In genomic region chr11:120336641-120337132, GRCh38 we compare ENCODE assay signal across 8 cellular contexts. TPM values are rescaled to one million over a fixed set of nuclear protein-coding genes. Genes with fewer than 3 reads are reported as not detected.
A peak's percentile ranks its signal among the peaks of the same experiment; 100 is the strongest.
DNase-seq lines count a peak whose midpoint lies in the region; ATAC-seq and TF ChIP-seq lines count a peak whose summit lies in the region.

No MANE protein-coding gene starts in this region.

- DNase-seq in GM10266 (ENCODE audit: extremely low spot score) (peak; percentile 69), HAP-1 (ENCODE audit: low spot score in 2 of 2) (peak in 1 of 2 experiments; percentile 57), NCI-H345 treated with DMSO at 0.1 percent for 48 hours (lab: John Stamatoyannopoulos, UW; ENCODE audit: unreplicated experiment) (peak; percentile 30), left ventricle myocardium superior (peak; percentile 75), A172 (ENCODE audit: low spot score) (no peak), DMS153 (lab: John Stamatoyannopoulos, UW) (no peak)

- peaks cover 3% of the 10 kb centered on the region for H3K36me3 Mint-ChIP-seq in activated naive CD8-positive, alpha-beta T cell

- H3K4me3 ChIP-seq in HAP-1 = peak overlapping the region; percentile 64
- H3K4me3 ChIP-seq in rectal smooth muscle tissue (ENCODE audit: low read length) = peak overlapping the region; percentile 99

- peaks cover 30% of the 10 kb centered on the region for H3K4me1 Mint-ChIP-seq in activated naive CD8-positive, alpha-beta T cell (ENCODE audit: low read depth)

- H3K27me3 ChIP-seq in HAP-1 (ENCODE audit: low read depth) (no peaks in the 10 kb centered on the region), rectal smooth muscle tissue (ENCODE audit: control insufficient read depth, insufficient read depth, low read length) (no peaks in the 10 kb centered on the region)

- intact Hi-C loops in left ventricle myocardium superior (cut with micrococcal nuclease) = loop anchor here (5.0 kb wide), 1 partner anchor 96 kb away; no protein-coding TSS in a partner anchor

- peak; percentile 38 for ATAC-seq in left ventricle myocardium superior

- peak overlapping the region; percentile 16 for H3K27ac Mint-ChIP-seq in activated naive CD8-positive, alpha-beta T cell

- peak overlapping the region; percentile 94 for H3K27ac ChIP-seq in rectal smooth muscle tissue (ENCODE audit: low read depth, low read length)

- no peaks in the 10 kb centered on the region for H3K9me3 ChIP-seq in HAP-1

- H3K36me3 ChIP-seq in HAP-1 (replicated peaks) (peaks cover 5% of the 10 kb centered on the region; the same call in 1 of the 2 replicates), rectal smooth muscle tissue (ENCODE audit: control insufficient read depth, insufficient read depth, low read length) (no peaks in the 10 kb centered on the region)

- peak overlapping the region; percentile 92 for H3K9ac ChIP-seq in rectal smooth muscle tissue (ENCODE audit: low read length)

- H3K9me3 Mint-ChIP-seq in activated naive CD8-positive, alpha-beta T cell (ENCODE audit: low read depth) = no peaks in the 10 kb centered on the region

- peak overlapping the region; percentile 93 for H3K4me3 Mint-ChIP-seq in activated naive CD8-positive, alpha-beta T cell

- H3K4me1 ChIP-seq in HAP-1 (peaks cover 15% of the 10 kb centered on the region), rectal smooth muscle tissue (ENCODE audit: control insufficient read depth, insufficient read depth, low read length) (peaks cover 9% of the 10 kb centered on the region)

- H3K27me3 Mint-ChIP-seq in activated naive CD8-positive, alpha-beta T cell = peaks cover 45% of the 10 kb centered on the region

- in situ Hi-C loops in HAP-1 (cut with MboI; ENCODE audit: low sequenced_read_pairs) = no loop called here

- TF ChIP-seq CTCF in GM10266 (IDR thresholded peaks at IDR 0.05; ENCODE audit: control insufficient read depth, insufficient read depth, low read depth, missing control alignments) = no peak

RNA-seq across cellular contexts. Expression of gene ARHGEF12, which starts 0.5 kb away (rescaled TPM):
- total RNA-seq in left ventricle myocardium superior = 92.5 TPM
- 18.9 and 29.4 TPM in 2 replicates for total RNA-seq in A172 (2014; rRNA removed; shearing (Covaris generic))

RNA-seq across cellular contexts. Expression of gene TLCD5, which starts 11.6 kb away (rescaled TPM):
- total RNA-seq in left ventricle myocardium superior = 9.1 TPM
- 7.1 and 7.3 TPM in 2 replicates for total RNA-seq in A172 (2014; rRNA removed; shearing (Covaris generic))

Comparison
In these comparisons a context has a peak if more than half of its experiments do, and no peak if none do; other contexts are left out.
1. DNase-seq: peak in GM10266 (single experiment), NCI-H345 treated with DMSO at 0.1 percent for 48 hours (single experiment) and left ventricle myocardium superior (single experiment); none in A172 (single experiment) and DMS153 (single experiment).